ENCODE assay signal across 15 cellular contexts in the genomic region with DNA sequence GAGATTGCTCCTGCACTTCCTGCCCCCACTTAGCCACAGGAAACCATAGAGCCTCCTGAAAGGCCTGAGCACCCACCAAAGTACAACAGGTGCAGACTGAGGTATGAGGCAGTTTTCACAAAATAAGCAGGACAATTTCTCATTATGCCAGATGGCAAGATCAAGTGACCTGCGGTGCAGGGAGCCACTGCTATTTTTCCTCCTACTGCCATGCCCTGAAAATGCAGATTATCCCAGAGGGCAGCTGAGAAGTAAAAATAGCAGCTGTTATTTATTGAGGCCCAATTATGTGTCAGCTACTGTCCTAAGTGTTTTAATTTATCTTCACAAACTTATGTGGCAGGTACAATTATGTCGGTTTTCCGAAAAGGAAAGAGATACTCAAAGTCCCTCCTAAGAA.
DNase-seq lines count a peak whose midpoint lies in the region; ATAC-seq and TF ChIP-seq lines count a peak whose summit lies in the region.
"Had no signal": no experiment of that assay in that cellular context is flagged by ENCODE, and none has a peak within 500 bp of the region (broad histone marks: within the 10 kb centered on the region; RNA-seq: fewer than 3 reads in every experiment).

No MANE protein-coding gene starts in this region.

- peak; percentile 34 for ATAC-seq in left ventricle myocardium superior
- ATAC-seq in left cardiac atrium, result no peak
- no peak for ATAC-seq in HG03432 (IDR thresholded peaks at IDR 0.05; ENCODE audit: unreplicated experiment)
- no peak for ATAC-seq in lower lobe of right lung
- ATAC-seq: CD8-positive, alpha-beta T cell had no signal

- no peak for TF ChIP-seq CTCF in osteocyte (IDR thresholded peaks at IDR 0.05)
- no peak for TF ChIP-seq CTCF in lower lobe of right lung (IDR thresholded peaks at IDR 0.05)

- no peak overlapping the region for H3K27ac Mint-ChIP-seq in osteocyte (ENCODE audit: unreplicated experiment)
- H3K27ac Mint-ChIP-seq: B cell; CD8-positive, alpha-beta T cell had no signal

- H3K4me1 ChIP-seq in lower lobe of right lung, result no peaks in the 10 kb centered on the region
- H3K4me1 ChIP-seq: HAP-1 had no signal

- H3K4me1 Mint-ChIP-seq in osteocyte (ENCODE audit: unreplicated experiment), result no peaks in the 10 kb centered on the region
- H3K4me1 Mint-ChIP-seq: B cell had no signal

- no peaks in the 10 kb centered on the region for H3K27me3 Mint-ChIP-seq in osteocyte (ENCODE audit: unreplicated experiment)

- no peak overlapping the region for H3K4me3 Mint-ChIP-seq in osteocyte (ENCODE audit: unreplicated experiment)
- H3K4me3 Mint-ChIP-seq: B cell; CD8-positive, alpha-beta T cell had no signal

- H3K9me3 Mint-ChIP-seq in osteocyte (ENCODE audit: unreplicated experiment), result no peaks in the 10 kb centered on the region
- H3K9me3 Mint-ChIP-seq: CD8-positive, alpha-beta T cell had no signal

- no peak overlapping the region for H3K27ac ChIP-seq in lower lobe of right lung
- H3K27ac ChIP-seq: BLaER1 treated with 17β-estradiol and CSF1 and Interleukin-3, amounts not matched to agents 10 nM and 100 nM; GM23248; HL-60 had no signal

- intact Hi-C loops in left ventricle myocardium superior (cut with micrococcal nuclease), result no loop called here
- intact Hi-C loops in left cardiac atrium (cut with DNase I), result no loop called here
- intact Hi-C loops in lower lobe of right lung (cut with DNase I), result no loop called here

- H3K36me3 ChIP-seq in lower lobe of right lung, result no peaks in the 10 kb centered on the region
- H3K36me3 ChIP-seq: BLaER1 treated with 17β-estradiol and CSF1 and Interleukin-3, amounts not matched to agents 10 nM and 100 nM; HAP-1 had no signal

- H3K9me3 ChIP-seq in lower lobe of right lung, result no peaks in the 10 kb centered on the region
- H3K9me3 ChIP-seq: HAP-1 had no signal

- no peaks in the 10 kb centered on the region for H3K27me3 ChIP-seq in lower lobe of right lung (ENCODE audit: low read depth)
- H3K27me3 ChIP-seq: BLaER1 treated with 17β-estradiol and CSF1 and Interleukin-3, amounts not matched to agents 10 nM and 100 nM had no signal

- H3K4me3 ChIP-seq in lower lobe of right lung, result no peak overlapping the region
- H3K4me3 ChIP-seq: BLaER1 treated with 17β-estradiol and CSF1 and Interleukin-3, amounts not matched to agents 10 nM and 100 nM; GM23248; HAP-1 had no signal

- DNase-seq in left ventricle myocardium superior (no peak), left cardiac atrium (no peak), cerebellum (ENCODE audit: low spot score) (peak; percentile 67), osteocyte (ENCODE audit: extremely low spot score, unreplicated experiment) (peak; percentile 7), lower lobe of right lung (no peak)
- DNase-seq: Calu3; CD8-positive, alpha-beta T cell; GDM1; GM23248; IMR-90 had no signal

- no peaks in the 10 kb centered on the region for H3K36me3 Mint-ChIP-seq in osteocyte (ENCODE audit: unreplicated experiment)
- H3K36me3 Mint-ChIP-seq: CD8-positive, alpha-beta T cell had no signal

Comparison
In these comparisons a context has a peak if more than half of its experiments do, and no peak if none do; other contexts are left out.
1. DNase-seq: peak in cerebellum (single experiment) and osteocyte (single experiment); none in left ventricle myocardium superior (single experiment), left cardiac atrium (single experiment) and lower lobe of right lung (single experiment).